ENCODE assay signal across 26 cellular contexts in genomic region chr12:4324366-4324765, GRCh38. TPM values are rescaled to one million over a fixed set of nuclear protein-coding genes. Genes with fewer than 3 reads are reported as not detected.
"Had no signal": no experiment of that assay in that cellular context is flagged by ENCODE, and none has a peak within 500 bp of the region (broad histone marks: within the 10 kb centered on the region; RNA-seq: fewer than 3 reads in every experiment).

No MANE protein-coding gene starts in this region.

- DNase-seq: IMR-90, Karpas-422, KG1, MV-4-11, NCI-H1048, NCI-H1105, NCI-H1417, NCI-H1436 treated with DMSO at 0.1 percent for 48 hours, NCI-H1694, NCI-H187 treated with DMSO at 0.1 percent for 48 hours, NCI-H2081, NCI-H2107, NCI-H2227 treated with DMSO at 0.1 percent for 48 hours, NCI-H524, NCI-H69, NCI-H774, Right ventricle myocardium superior, RPMI8226, SIG-M5 had no signal

- H3K27me3 ChIP-seq: SJSA1 had no signal

- H3K9me3 ChIP-seq: SJSA1 had no signal

- FAIRE-seq: HepG2, RCC 7860 had no signal

- H3K27ac ChIP-seq: SJSA1, SK-N-MC had no signal

- H3K4me3 ChIP-seq: SJSA1, SK-N-MC had no signal

- ATAC-seq: HepG2 had no signal

RNA-seq across cellular contexts. Expression of gene FGF23, which starts 55.1 kb away (rescaled TPM):
- total RNA-seq: HepG2, HT1080, IMR-90, MCF 10A, NCI-H460, Right ventricle myocardium superior, SJSA1 had no signal
- polyA plus RNA-seq: HepG2, IMR-90 had no signal
